Comparison of ENCODE assay signal across 8 cellular contexts in the genomic region with DNA sequence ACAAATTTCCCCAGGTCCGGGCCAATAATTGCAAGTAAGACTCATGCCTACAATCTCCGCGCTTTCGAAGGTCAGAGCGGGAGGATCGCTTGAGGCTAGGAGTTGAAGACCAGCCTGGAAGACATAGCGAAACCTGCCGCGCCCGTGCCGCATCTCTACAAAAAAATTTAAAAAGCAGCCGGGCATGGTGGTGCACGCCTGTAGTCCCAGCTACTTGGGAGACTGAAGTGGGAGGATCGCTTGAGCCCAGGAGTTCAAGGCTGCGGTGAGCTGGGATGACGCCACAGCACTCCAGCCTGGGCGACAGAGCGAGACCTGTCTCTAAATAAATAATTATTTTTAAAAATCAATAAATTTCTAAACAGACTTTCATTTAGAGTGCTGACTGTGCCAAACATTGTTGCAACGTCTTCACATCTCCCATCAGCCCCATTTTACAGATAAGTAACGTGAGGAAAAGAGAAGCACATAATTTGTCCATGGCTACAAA. TPM values are rescaled to one million over a fixed set of nuclear protein-coding genes. Genes with fewer than 3 reads are reported as not detected.
A peak's percentile ranks its signal among the peaks of the same experiment; 100 is the strongest.
DNase-seq lines count a peak whose midpoint lies in the region; ATAC-seq, FAIRE-seq and TF ChIP-seq lines count a peak whose summit lies in the region.

No MANE protein-coding gene starts in this region.

- ATAC-seq in HG02763 (IDR thresholded peaks at IDR 0.05; ENCODE audit: unreplicated experiment), result peak; percentile 9
- peak; percentile 46 to 74 (median 69) for ATAC-seq in right lobe of liver
- peak; percentile 32 to 61 for ATAC-seq in upper lobe of left lung (ENCODE audit: low FRiP score in 2 of 2)
- no peak for ATAC-seq in GM21528 (IDR thresholded peaks at IDR 0.05; ENCODE audit: low FRiP score, unreplicated experiment)

- no peaks in the 10 kb centered on the region for H3K9me3 ChIP-seq in astrocyte (ENCODE audit: insufficient read depth, low read depth, low read length)
- H3K9me3 ChIP-seq in right lobe of liver, result no peaks in the 10 kb centered on the region
- H3K9me3 ChIP-seq in upper lobe of left lung, result peaks cover 0 to 9% (median 0%) of the 10 kb centered on the region in 4 donors

- peak overlapping the region; percentile 88 for H3K9ac ChIP-seq in astrocyte (ENCODE audit: low read length)

- intact Hi-C loops in CD14-positive monocyte (cut with micrococcal nuclease) (loop anchor here (2.0 to 10.0 kb wide), 5 partner anchors 14 to 318 kb away; a partner anchor contains a TSS), right lobe of liver (cut with DNase I) (no loop called here)

- peaks cover 9% of the 10 kb centered on the region for H3K4me1 ChIP-seq in astrocyte (ENCODE audit: insufficient read depth, low read length)
- H3K4me1 ChIP-seq in right lobe of liver, result peaks cover 0 to 5% (median 0%) of the 10 kb centered on the region in 4 donors
- peaks cover 6 to 14% (median 11%) of the 10 kb centered on the region in 4 donors for H3K4me1 ChIP-seq in upper lobe of left lung

- 7% methylated on average over 20 of the region's 20 CpGs for WGBS in right lobe of liver (ENCODE audit: insufficient coverage, low coverage, low lambda C conversion rate, missing lambda C conversion rate)
- WGBS in upper lobe of left lung, 2 donors, result 11 to 15% methylated on average over 15 to 20 of the region's 20 CpGs

- H3K27me3 ChIP-seq in astrocyte (ENCODE audit: insufficient read depth, low read length), result no peaks in the 10 kb centered on the region
- H3K27me3 ChIP-seq in right lobe of liver, result no peaks in the 10 kb centered on the region
- no peaks in the 10 kb centered on the region for H3K27me3 ChIP-seq in upper lobe of left lung

- H3K36me3 Mint-ChIP-seq in CD14-positive monocyte (no peaks in the 10 kb centered on the region), astrocyte (ENCODE audit: low read depth, unreplicated experiment) (no peaks in the 10 kb centered on the region)

- TF ChIP-seq POLR2A in right lobe of liver (IDR thresholded peaks at IDR 0.05) (no peak), upper lobe of left lung (IDR thresholded peaks at IDR 0.05) (no peak)

- H3K4me3 Mint-ChIP-seq in CD14-positive monocyte (peak overlapping the region; percentile 80 to 89), astrocyte (ENCODE audit: unreplicated experiment) (peak overlapping the region; percentile 91)

- FAIRE-seq in astrocyte (lab: Jason Lieb, UNC), result no peak

- H2AFZ ChIP-seq in astrocyte (ENCODE audit: low read depth, low read length), result peak overlapping the region; percentile 100

- H3K4me3 ChIP-seq in astrocyte (ENCODE audit: insufficient read depth, low read depth, low read length) (peak overlapping the region; percentile 75), right lobe of liver (peak overlapping the region; percentile 85 to 90 (median 89)), upper lobe of left lung (peak overlapping the region; percentile 61 to 92 (median 80))

- H3K4me2 ChIP-seq in astrocyte (ENCODE audit: low read length), result peak overlapping the region; percentile 99

- H3K36me3 ChIP-seq in astrocyte (ENCODE audit: insufficient read depth, low read length) (no peaks in the 10 kb centered on the region), right lobe of liver (no peaks in the 10 kb centered on the region), upper lobe of left lung (no peaks in the 10 kb centered on the region)

- TF ChIP-seq EP300 in upper lobe of left lung (IDR thresholded peaks at IDR 0.05), result no peak

- TF ChIP-seq CTCF in CD14-positive monocyte (IDR thresholded peaks at IDR 0.05), result no peak
- TF ChIP-seq CTCF in astrocyte (IDR thresholded peaks at IDR 0.05; ENCODE audit: insufficient read depth, low read depth, low read length), result no peak
- TF ChIP-seq CTCF in right lobe of liver (IDR thresholded peaks at IDR 0.05), result no peak
- TF ChIP-seq CTCF in upper lobe of left lung (IDR thresholded peaks at IDR 0.05), result no peak

- H3K27me3 Mint-ChIP-seq in CD14-positive monocyte (ENCODE audit: low read depth in 3 of 3) (peaks cover 12 to 23% (median 23%) of the 10 kb centered on the region in 3 donors), astrocyte (ENCODE audit: low read depth, unreplicated experiment) (no peaks in the 10 kb centered on the region)

- H3K4me1 Mint-ChIP-seq in CD14-positive monocyte, result peaks cover 7% of the 10 kb centered on the region
- no peaks in the 10 kb centered on the region for H3K4me1 Mint-ChIP-seq in astrocyte (ENCODE audit: low read depth, unreplicated experiment)

- no peak for DNase-seq in CD14-positive monocyte (ENCODE audit: low spot score)
- DNase-seq in astrocyte (ENCODE audit: low read depth), result no peak
- peak; percentile 64 to 84 (median 68) for DNase-seq in right lobe of liver
- DNase-seq in upper lobe of left lung, result no peak
- no peak for DNase-seq in SHP77 treated with DMSO at 0.1 percent for 48 hours (lab: John Stamatoyannopoulos, UW)
- no peak for DNase-seq in OCI-M1 (lab: John Stamatoyannopoulos, UW)

- peaks cover 0 to 8% (median 3%) of the 10 kb centered on the region in 7 donors for H3K9me3 Mint-ChIP-seq in CD14-positive monocyte
- H3K9me3 Mint-ChIP-seq in astrocyte (ENCODE audit: unreplicated experiment), result peaks cover 10% of the 10 kb centered on the region

- no peaks in the 10 kb centered on the region for H3K79me2 ChIP-seq in astrocyte (ENCODE audit: insufficient read depth, low read length)

- no peaks in the 10 kb centered on the region for H4K20me1 ChIP-seq in astrocyte (ENCODE audit: insufficient read depth, low read length)

- H3K27ac ChIP-seq in astrocyte (ENCODE audit: low read depth, low read length) (no peak overlapping the region), right lobe of liver (peak overlapping the region in 2 of 3 donors; percentile 52 to 64), upper lobe of left lung (no peak overlapping the region)

- H3K27ac Mint-ChIP-seq in CD14-positive monocyte, result peak overlapping the region in 4 of 7 donors; percentile 66 to 85 (median 74)
- H3K27ac Mint-ChIP-seq in astrocyte (ENCODE audit: unreplicated experiment), result no peak overlapping the region

RNA-seq across cellular contexts. Expression of a gene that starts 0.5 kb away (rescaled TPM):
- under 1 TPM in 1 of 2 donors, not detected in 1; 0.06 TPM for polyA plus RNA-seq in CD14-positive monocyte
- 0.24 and 0.27 TPM in 2 replicates for total RNA-seq in astrocyte
- total RNA-seq in right lobe of liver, result under 1 TPM in 5 of 6 experiments, not detected in 1; 0.11 to 0.34 (median 0.20) TPM
- total RNA-seq in upper lobe of left lung, result 100 to 1,000 TPM in 1 of 6 donors, 10 to 100 TPM in 2, 1 to 10 TPM in 2, under 1 TPM in 1; 0.69 to 121 (median 10.0) TPM

RNA-seq across cellular contexts. Expression of a gene that starts 22.0 kb away (rescaled TPM):
- 100 to 1,000 TPM; 495 to 581 TPM for polyA plus RNA-seq in CD14-positive monocyte
- 127 and 131 TPM in 2 replicates for total RNA-seq in astrocyte
- 100 to 1,000 TPM; 205 to 273 (median 240) TPM for total RNA-seq in right lobe of liver
- total RNA-seq in upper lobe of left lung, result 100 to 1,000 TPM in 3 of 6 donors, 10 to 100 TPM in 3; 30.4 to 147 (median 102) TPM

RNA-seq across cellular contexts. Expression of a gene that starts 36.3 kb away (rescaled TPM):
- polyA plus RNA-seq in CD14-positive monocyte, result under 1 TPM in 1 of 2 donors, not detected in 1; 0.26 TPM
- total RNA-seq in astrocyte (1.2 and 1.9 TPM in 2 replicates), right lobe of liver (1 to 10 TPM; 1.4 to 5.3 (median 2.8) TPM), upper lobe of left lung (10 to 100 TPM in 1 of 6 donors, 1 to 10 TPM in 5; 2.8 to 11.2 (median 7.8) TPM)

Comparison
In these comparisons a context has a peak if more than half of its experiments do, and no peak if none do; other contexts are left out.
1. DNase-seq: peak in right lobe of liver (3 of 3); none in CD14-positive monocyte (single experiment), astrocyte (single experiment), upper lobe of left lung (0 of 2), SHP77 treated with DMSO at 0.1 percent for 48 hours (single experiment) and OCI-M1 (single experiment).
2. H3K27ac ChIP-seq: peak in right lobe of liver (2 of 3); none in astrocyte (single experiment) and upper lobe of left lung (0 of 4).
3. intact Hi-C loops: an anchor here in CD14-positive monocyte (2.0 to 10.0 kb wide); none called in right lobe of liver.
4. Peak in every context shown above with its lines, with median percentiles within 50 percentile points of each other: H3K4me3 ChIP-seq.